1 cellular context compared by ENCODE assay signal in genomic region chr11:64915366-64915887, GRCh38.
TF ChIP-seq lines count a peak whose summit lies in the region.

No MANE protein-coding gene starts in this region.

TF ChIP-seq in H1, 55 proteins besides CTCF, POLR2A, EP300 and RAD21:
- no peak for TF ChIP-seq HDAC2 (IDR thresholded peaks at IDR 0.05; ENCODE audit: borderline replicate concordance in 1 of 2, low read depth in 2 of 2, low read length in 2 of 2)
- TF ChIP-seq BACH1 (IDR thresholded peaks at IDR 0.05; ENCODE audit: low read length), result no peak
- no peak for TF ChIP-seq SUZ12 (IDR thresholded peaks at IDR 0.05; ENCODE audit: low read length)
